ENCODE assay signal across 23 cellular contexts in the genomic region with DNA sequence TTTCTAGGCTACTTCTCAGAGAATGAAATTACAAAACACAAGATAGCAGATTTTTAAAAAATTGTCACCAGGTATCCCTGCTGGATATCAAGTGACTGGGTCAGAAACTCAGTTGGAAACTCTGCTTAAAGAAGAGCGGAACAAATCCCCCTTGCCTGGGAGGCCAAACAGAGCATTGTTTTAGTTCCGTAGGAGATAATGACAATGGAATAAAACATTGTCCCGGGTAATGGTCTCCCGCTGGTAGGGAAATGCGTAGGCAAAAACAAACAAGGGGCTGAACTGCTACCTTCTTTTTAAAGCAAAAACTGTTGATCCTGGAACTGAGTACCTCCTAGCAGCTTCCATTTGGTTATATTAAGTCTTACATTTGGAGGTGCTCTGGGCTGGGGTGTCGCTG. TPM values are rescaled to one million over a fixed set of nuclear protein-coding genes. Genes with fewer than 3 reads are reported as not detected.
"Had no signal": no experiment of that assay in that cellular context is flagged by ENCODE, and none has a peak within 500 bp of the region (broad histone marks: within the 10 kb centered on the region; RNA-seq: fewer than 3 reads in every experiment).

No MANE protein-coding gene starts in this region.

- H3K9me3 ChIP-seq: body of pancreas, colonic mucosa, neutrophil, right atrium auricular region, tibial artery, uterus had no signal

- H3K4me1 ChIP-seq: colonic mucosa had no signal

- DNase-seq: activated CD4-positive, alpha-beta T cell treated with anti-CD3 and anti-CD28 coated beads for 48 hours; activated CD8-positive, alpha-beta T cell treated with anti-CD3 and anti-CD28 coated beads for 36 hours; activated effector memory CD4-positive, alpha-beta T cell treated with Interleukin-2 at 50 U/mL for 16 hours; activated T-cell treated with anti-CD3 and anti-CD28 coated beads, Interleukin-2, amount 50 U/mL, for 4 hours; amygdala; body of pancreas; caudate nucleus; colonic mucosa; foreskin melanocyte; naive B cell; posterior cingulate gyrus; stimulated activated CD4-positive, alpha-beta T cell treated with anti-CD3 and anti-CD28 coated beads, Interleukin-4, amount 100 ng/mL, for 24 hours; stimulated activated naive CD4-positive, alpha-beta T cell; T-helper 2 cell; tibial artery; uterus had no signal

- H3K27ac ChIP-seq: body of pancreas, colonic mucosa, neutrophil, right atrium auricular region, skin epidermis, tibial artery, uterus had no signal

- H3K36me3 ChIP-seq: colonic mucosa, neutrophil, right atrium auricular region, tibial artery, uterus had no signal

- ATAC-seq: activated CD8-positive, alpha-beta T cell treated with anti-CD3 and anti-CD28 coated beads for 36 hours; activated T-cell treated with anti-CD3 and anti-CD28 coated beads, Interleukin-2, amount 50 U/mL, for 4 hours; body of pancreas; left lobe of liver had no signal

- H3K4me3 ChIP-seq: body of pancreas, colonic mucosa, right atrium auricular region, skin epidermis, tibial artery, uterus had no signal

RNA-seq across cellular contexts. Expression of a gene that starts 21.3 kb away (rescaled TPM):
- total RNA-seq: activated CD8-positive, alpha-beta T cell treated with anti-CD3 and anti-CD28 coated beads for 36 hours; activated T-cell treated with anti-CD3 and anti-CD28 coated beads, Interleukin-2, amount 50 U/mL, for 4 hours; body of pancreas; colonic mucosa; fibroblast of lung; left lobe of liver; lung microvascular endothelial cell; right atrium auricular region; subcutaneous adipose tissue; uterus had no signal

RNA-seq across cellular contexts. Expression of a gene that starts 37.9 kb away (rescaled TPM):
- total RNA-seq: activated CD8-positive, alpha-beta T cell treated with anti-CD3 and anti-CD28 coated beads for 36 hours; activated T-cell treated with anti-CD3 and anti-CD28 coated beads, Interleukin-2, amount 50 U/mL, for 4 hours; body of pancreas; colonic mucosa; fibroblast of lung; left lobe of liver; lung microvascular endothelial cell; right atrium auricular region; subcutaneous adipose tissue; uterus had no signal
